ENCODE assay signal across 8 cellular contexts in the genomic region with DNA sequence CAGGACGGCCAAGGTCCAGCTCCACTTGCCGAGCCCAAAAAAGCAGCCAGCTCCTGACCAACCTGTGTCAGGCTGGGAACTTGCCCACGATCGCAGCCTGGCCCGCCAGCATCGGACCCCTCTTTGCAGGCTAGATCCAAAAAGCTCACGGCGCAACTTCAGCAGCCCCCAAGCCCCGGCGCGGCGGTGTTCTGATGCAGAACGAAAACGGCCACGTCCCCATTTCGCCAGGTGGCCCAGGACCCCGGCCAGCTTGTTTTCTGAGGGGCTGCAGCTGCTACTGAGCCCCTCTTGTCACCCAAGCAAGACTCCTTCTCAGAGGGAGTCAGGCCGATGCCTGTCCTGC. TPM values are rescaled to one million over a fixed set of nuclear protein-coding genes. Genes with fewer than 3 reads are reported as not detected.
DNase-seq lines count a peak whose midpoint lies in the region; ATAC-seq and TF ChIP-seq lines count a peak whose summit lies in the region.

No MANE protein-coding gene starts in this region.

- TF ChIP-seq CTCF in SK-N-SH (IDR thresholded peaks at IDR 0.05) (no peak), kidney epithelial cell (IDR thresholded peaks at IDR 0.05; ENCODE audit: insufficient read depth, low read length, poor library complexity, severe bottlenecking) (no peak)

- H3K27ac ChIP-seq in SK-N-SH (ENCODE audit: low read depth in 2 of 2, low read length in 1 of 2) (0 out of 4 replicates have a peak overlapping the region, but pooled peaks of 1 of the 2 experiments have one; percentile 73), subcutaneous abdominal adipose tissue (ENCODE audit: low read depth, low read length) (peak overlapping the region; percentile 62)

- POLR2A ChIA-PET in SK-N-SH (lab: Yijun Ruan, JAX), result interaction anchor here (1.0 kb wide), 1 partner anchor 29 kb away, joined by 3 read pairs; no protein-coding TSS in a partner anchor
- POLR2A ChIA-PET in activated naive CD8-positive, alpha-beta T cell treated with anti-CD3 and anti-CD28 coated beads, Interleukin-2, amount 10 ng/mL, durations not matched to agents 7 days and 5 days (lab: Charles Lee), result interaction anchor here (0.6 to 1.9 kb wide), 12 partner anchors 22 to 127 kb away, joined by 3 to 9 read pairs (median 4); a partner anchor contains a TSS

- H3F3A ChIP-seq in SK-N-SH (replicated peaks; ENCODE audit: insufficient read depth), result peaks cover 27% of the 10 kb centered on the region

- peak overlapping the region; percentile 97 for H3K4me2 ChIP-seq in SK-N-SH

- H3K9ac ChIP-seq in SK-N-SH (peak overlapping the region; percentile 83), subcutaneous abdominal adipose tissue (ENCODE audit: low read length in 5 of 5) (peak overlapping the region in 4 of 5 donors; percentile 63 to 96 (median 94))

- WGBS in SK-N-SH (ENCODE audit: low lambda C conversion rate), result 52% methylated on average over 2 of the region's 18 CpGs

- H3K9me2 ChIP-seq in SK-N-SH, result no peaks in the 10 kb centered on the region

- H3K27me3 Mint-ChIP-seq in activated naive CD8-positive, alpha-beta T cell treated with anti-CD3 and anti-CD28 coated beads, Interleukin-2, amount 10 ng/mL, durations not matched to agents 7 days and 5 days, result no peaks in the 10 kb centered on the region

- H3K27ac Mint-ChIP-seq in activated naive CD8-positive, alpha-beta T cell treated with anti-CD3 and anti-CD28 coated beads, Interleukin-2, amount 10 ng/mL, durations not matched to agents 7 days and 5 days, result peak overlapping the region; percentile 88

- H4K20me1 ChIP-seq in SK-N-SH (ENCODE audit: insufficient read depth), result peaks cover 60% of the 10 kb centered on the region

- ATAC-seq in SK-N-SH treated with all-trans-retinoic acid at 6 μM for 48 hours (no peak), HG03460 (IDR thresholded peaks at IDR 0.05; ENCODE audit: unreplicated experiment) (no peak)
- no peak for ATAC-seq in activated naive CD8-positive, alpha-beta T cell treated with anti-CD3 and anti-CD28 coated beads, Interleukin-2, amount 10 ng/mL, durations not matched to agents 7 days and 5 days (ENCODE audit: low read depth)

- H3K4me3 ChIP-seq in SK-N-SH (ENCODE audit: low read depth in 2 of 2, low read length in 1 of 2) (peak overlapping the region; percentile 69 to 79), kidney epithelial cell (ENCODE audit: low read depth, low read length) (peak overlapping the region; percentile 80), subcutaneous abdominal adipose tissue (ENCODE audit: low read depth in 1 of 5, low read length in 5 of 5) (peak overlapping the region; percentile 80 to 94 (median 89))

- H3K9me3 Mint-ChIP-seq in activated naive CD8-positive, alpha-beta T cell treated with anti-CD3 and anti-CD28 coated beads, Interleukin-2, amount 10 ng/mL, durations not matched to agents 7 days and 5 days, result no peaks in the 10 kb centered on the region

- peaks cover 17% of the 10 kb centered on the region for H3K4me1 Mint-ChIP-seq in activated naive CD8-positive, alpha-beta T cell treated with anti-CD3 and anti-CD28 coated beads, Interleukin-2, amount 10 ng/mL, durations not matched to agents 7 days and 5 days

- no peak for TF ChIP-seq EP300 in SK-N-SH (IDR thresholded peaks at IDR 0.05; ENCODE audit: borderline replicate concordance in 1 of 2, low read depth in 1 of 2, low read length in 1 of 2)

- no peak overlapping the region for H2AFZ ChIP-seq in SK-N-SH (ENCODE audit: low read depth)

- H3K36me3 Mint-ChIP-seq in activated naive CD8-positive, alpha-beta T cell treated with anti-CD3 and anti-CD28 coated beads, Interleukin-2, amount 10 ng/mL, durations not matched to agents 7 days and 5 days, result peaks cover 2% of the 10 kb centered on the region

- H3K4me3 Mint-ChIP-seq in activated naive CD8-positive, alpha-beta T cell treated with anti-CD3 and anti-CD28 coated beads, Interleukin-2, amount 10 ng/mL, durations not matched to agents 7 days and 5 days, result peak overlapping the region; percentile 90

- H3K4me1 ChIP-seq in SK-N-SH (ENCODE audit: control insufficient read depth in 1 of 2, insufficient read depth in 2 of 2, low read depth in 1 of 2, low read length in 1 of 2) (peaks cover 13 to 26% of the 10 kb centered on the region in 2 experiments; a peak in 1 of 4 replicates), subcutaneous abdominal adipose tissue (ENCODE audit: control insufficient read depth in 5 of 5, insufficient read depth in 5 of 5, low read length in 5 of 5) (peaks cover 13 to 64% (median 51%) of the 10 kb centered on the region in 5 donors)

- H3K36me3 ChIP-seq in SK-N-SH (replicated peaks in 1 of 2; ENCODE audit: control insufficient read depth in 1 of 2, insufficient read depth in 2 of 2, low read length in 1 of 2), result peaks cover 0 to 1% of the 10 kb centered on the region in 2 experiments
- H3K36me3 ChIP-seq in kidney epithelial cell (ENCODE audit: control insufficient read depth, insufficient read depth, low read length), result no peaks in the 10 kb centered on the region
- H3K36me3 ChIP-seq in subcutaneous abdominal adipose tissue (ENCODE audit: control insufficient read depth in 5 of 5, insufficient read depth in 5 of 5, low read length in 5 of 5), result peaks cover 0 to 3% (median 0%) of the 10 kb centered on the region in 5 donors

- TF ChIP-seq RAD21 in SK-N-SH (IDR thresholded peaks at IDR 0.05; ENCODE audit: low read length), result no peak

- no peaks in the 10 kb centered on the region for H3K9me3 ChIP-seq in SK-N-SH
- no peaks in the 10 kb centered on the region for H3K9me3 ChIP-seq in subcutaneous abdominal adipose tissue (ENCODE audit: control insufficient read depth in 5 of 5, low read length in 5 of 5)

- H3K27me3 ChIP-seq in SK-N-SH (ENCODE audit: insufficient read depth) (no peaks in the 10 kb centered on the region), kidney epithelial cell (ENCODE audit: control insufficient read depth, insufficient read depth, low read length) (no peaks in the 10 kb centered on the region), subcutaneous abdominal adipose tissue (ENCODE audit: control insufficient read depth in 5 of 5, insufficient read depth in 4 of 5, low read length in 5 of 5) (no peaks in the 10 kb centered on the region)

- peaks cover 63% of the 10 kb centered on the region for H3K79me2 ChIP-seq in SK-N-SH (ENCODE audit: insufficient read depth)

- CTCF ChIA-PET in SK-N-SH (lab: Yijun Ruan, JAX), result interaction anchor here (1.1 to 2.2 kb wide), 5 partner anchors 13 to 225 kb away, joined by 3 to 7 read pairs (median 6); no protein-coding TSS in a partner anchor

- DNase-seq in SK-N-SH, result no peak
- DNase-seq in activated naive CD8-positive, alpha-beta T cell treated with anti-CD3 and anti-CD28 coated beads, Interleukin-2, amount 10 ng/mL, durations not matched to agents 7 days and 5 days, result no peak
- DNase-seq in kidney epithelial cell (ENCODE audit: low read depth), result no peak
- DNase-seq in OCI-M2 (lab: John Stamatoyannopoulos, UW; ENCODE audit: unreplicated experiment), result no peak
- DNase-seq in SHP77 treated with DMSO at 0.1 percent for 48 hours (lab: John Stamatoyannopoulos, UW), result no peak

TF ChIP-seq in SK-N-SH, 30 proteins besides CTCF, POLR2A, EP300 and RAD21 (continues in another document):
- TF ChIP-seq, protein P1, sequence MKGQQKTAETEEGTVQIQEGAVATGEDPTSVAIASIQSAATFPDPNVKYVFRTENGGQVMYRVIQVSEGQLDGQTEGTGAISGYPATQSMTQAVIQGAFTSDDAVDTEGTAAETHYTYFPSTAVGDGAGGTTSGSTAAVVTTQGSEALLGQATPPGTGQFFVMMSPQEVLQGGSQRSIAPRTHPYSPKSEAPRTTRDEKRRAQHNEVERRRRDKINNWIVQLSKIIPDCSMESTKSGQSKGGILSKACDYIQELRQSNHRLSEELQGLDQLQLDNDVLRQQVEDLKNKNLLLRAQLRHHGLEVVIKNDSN (IDR thresholded peaks at IDR 0.05; ENCODE audit: borderline replicate concordance, low read depth), result no peak

TF ChIP-seq in SK-N-SH treated with all-trans-retinoic acid at 6 μM for 48 hours, 23 proteins besides CTCF, POLR2A, EP300 and RAD21 (continues in another document):
- no peak for TF ChIP-seq ZNF565 (CRISPR knock-in tag; conservative IDR thresholded peaks at IDR 0.05; ENCODE audit: low read depth)
- TF ChIP-seq ARNTL (CRISPR knock-in tag; IDR thresholded peaks at IDR 0.05; ENCODE audit: borderline replicate concordance, low read depth), result no peak
- TF ChIP-seq CSDC2 (CRISPR knock-in tag; IDR thresholded peaks at IDR 0.05), result no peak
- TF ChIP-seq GLIS3 (CRISPR knock-in tag; IDR thresholded peaks at IDR 0.05), result no peak
- TF ChIP-seq RARB (CRISPR knock-in tag; IDR thresholded peaks at IDR 0.05), result no peak
- TF ChIP-seq TCF4 (CRISPR knock-in tag; IDR thresholded peaks at IDR 0.05; ENCODE audit: borderline replicate concordance), result no peak

RNA-seq across cellular contexts. Expression of a gene that starts 1.3 kb away (rescaled TPM):
- 138 and 145 TPM in 2 replicates for polyA plus RNA-seq in SK-N-SH (2012; rRNA removed)
- 38.8 and 61.9 TPM in 2 replicates for polyA plus RNA-seq in SK-N-SH (2012; cell fraction: cytosol; rRNA removed)
- 879 TPM in 2 replicates for polyA plus RNA-seq in SK-N-SH (2012; cell fraction: nucleus; rRNA removed)
- 100 to 1,000 TPM; 231 to 235 TPM for total RNA-seq in activated naive CD8-positive, alpha-beta T cell treated with anti-CD3 and anti-CD28 coated beads, Interleukin-2, amount 10 ng/mL, durations not matched to agents 7 days and 5 days
- total RNA-seq in kidney epithelial cell, result 204 and 221 TPM in 2 replicates

RNA-seq across cellular contexts. Expression of a gene that starts 1.7 kb away (rescaled TPM):
- polyA plus RNA-seq in SK-N-SH (2012; rRNA removed), result not detected in 2 replicates
- not detected in 2 replicates for polyA plus RNA-seq in SK-N-SH (2012; cell fraction: cytosol; rRNA removed)
- polyA plus RNA-seq in SK-N-SH (2012; cell fraction: nucleus; rRNA removed), result not detected in 2 replicates
- total RNA-seq in activated naive CD8-positive, alpha-beta T cell treated with anti-CD3 and anti-CD28 coated beads, Interleukin-2, amount 10 ng/mL, durations not matched to agents 7 days and 5 days, result not detected
- not detected in 2 replicates for total RNA-seq in kidney epithelial cell

RNA-seq across cellular contexts. Expression of a gene that starts 6.8 kb away (rescaled TPM):
- polyA plus RNA-seq in SK-N-SH (2012; rRNA removed), result 152 and 279 TPM in 2 replicates
- 125 and 167 TPM in 2 replicates for polyA plus RNA-seq in SK-N-SH (2012; cell fraction: cytosol; rRNA removed)
- polyA plus RNA-seq in SK-N-SH (2012; cell fraction: nucleus; rRNA removed), result 199 and 204 TPM in 2 replicates
- total RNA-seq in activated naive CD8-positive, alpha-beta T cell treated with anti-CD3 and anti-CD28 coated beads, Interleukin-2, amount 10 ng/mL, durations not matched to agents 7 days and 5 days, result 100 to 1,000 TPM; 340 to 353 TPM
- total RNA-seq in kidney epithelial cell, result 285 and 314 TPM in 2 replicates

RNA-seq across cellular contexts. Expression of a gene that starts 19.4 kb away (rescaled TPM):
- polyA plus RNA-seq in SK-N-SH (2012; rRNA removed), result 1.5 and 1.8 TPM in 2 replicates
- polyA plus RNA-seq in SK-N-SH (2012; cell fraction: cytosol; rRNA removed), result 0.45 and 1.1 TPM in 2 replicates
- polyA plus RNA-seq in SK-N-SH (2012; cell fraction: nucleus; rRNA removed), result 4.6 and 5.1 TPM in 2 replicates
- total RNA-seq in activated naive CD8-positive, alpha-beta T cell treated with anti-CD3 and anti-CD28 coated beads, Interleukin-2, amount 10 ng/mL, durations not matched to agents 7 days and 5 days, result not detected
- total RNA-seq in kidney epithelial cell, result 0.08 and 1.6 TPM in 2 replicates

RNA-seq across cellular contexts. Expression of a gene that starts 20.3 kb away (rescaled TPM):
- polyA plus RNA-seq in SK-N-SH (2012; rRNA removed), result 7.8 and 8.3 TPM in 2 replicates
- 3.1 and 3.9 TPM in 2 replicates for polyA plus RNA-seq in SK-N-SH (2012; cell fraction: cytosol; rRNA removed)
- polyA plus RNA-seq in SK-N-SH (2012; cell fraction: nucleus; rRNA removed), result 53.6 and 91.8 TPM in 2 replicates
- 100 to 1,000 TPM; 145 to 146 TPM for total RNA-seq in activated naive CD8-positive, alpha-beta T cell treated with anti-CD3 and anti-CD28 coated beads, Interleukin-2, amount 10 ng/mL, durations not matched to agents 7 days and 5 days
- total RNA-seq in kidney epithelial cell, result 16.4 and 17.0 TPM in 2 replicates
